ENCODE assay signal across 18 cellular contexts in the genomic region with DNA sequence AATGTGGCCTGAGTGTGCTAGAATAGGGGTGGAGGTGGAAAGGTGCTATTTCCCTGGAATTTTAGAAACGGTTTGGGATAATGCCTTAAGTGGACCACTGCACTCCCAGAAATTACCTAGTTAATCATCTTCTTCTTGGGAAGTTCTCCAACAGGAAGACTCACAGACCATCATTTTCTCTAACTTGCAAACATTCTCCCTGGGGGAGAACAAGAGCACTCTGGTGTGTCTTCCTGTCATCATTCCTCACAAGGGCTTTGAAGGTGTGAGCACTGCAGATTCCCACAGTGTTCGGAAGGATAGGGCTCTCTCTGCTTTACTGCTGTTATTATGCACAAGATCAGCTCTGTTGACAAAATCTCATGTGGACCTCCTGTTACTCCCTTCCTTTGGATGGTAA. TPM values are rescaled to one million over a fixed set of nuclear protein-coding genes. Genes with fewer than 3 reads are reported as not detected.
DNase-seq lines count a peak whose midpoint lies in the region; FAIRE-seq and TF ChIP-seq lines count a peak whose summit lies in the region.
"Had no signal": no experiment of that assay in that cellular context is flagged by ENCODE, and none has a peak within 500 bp of the region (broad histone marks: within the 10 kb centered on the region; RNA-seq: fewer than 3 reads in every experiment).

No MANE protein-coding gene starts in this region.

- TF ChIP-seq CTCF in keratinocyte (optimal IDR thresholded peaks at IDR 0.05 in 1 of 3, IDR thresholded peaks at IDR 0.05 in 1 of 3, conservative IDR thresholded peaks at IDR 0.05 in 1 of 3; ENCODE audit: extremely low read depth in 1 of 3, insufficient read depth in 2 of 3, low read length in 3 of 3) (no peak), PC-9 (conservative IDR thresholded peaks at IDR 0.05) (no peak), type B pancreatic cell (conservative IDR thresholded peaks at IDR 0.05) (no peak), ascending aorta (IDR thresholded peaks at IDR 0.05) (no peak)

- POLR2A ChIA-PET in PC-9 (lab: Charles Lee; ENCODE audit: unreplicated experiment) = no interaction called here

- H2AFZ ChIP-seq in keratinocyte (ENCODE audit: control insufficient read depth, low read length) (no peak overlapping the region), PC-9 (no peak overlapping the region)
- H2AFZ ChIP-seq: GM23338 had no signal

- H3K27me3 ChIP-seq in BLaER1 (no peaks in the 10 kb centered on the region), keratinocyte (ENCODE audit: control insufficient read depth, extremely low read depth, insufficient read depth, low read length) (no peaks in the 10 kb centered on the region), PC-9 (ENCODE audit: insufficient read depth, low read depth) (no peaks in the 10 kb centered on the region), ascending aorta (no peaks in the 10 kb centered on the region)
- H3K27me3 ChIP-seq: BE2C had no signal

- no peaks in the 10 kb centered on the region for H3K9me2 ChIP-seq in PC-9 (ENCODE audit: insufficient read depth)

- no TSS peak for BruUV-seq in PC-9 (replicated peaks; lab: Mats Ljungman, UMichigan)

- H4K20me1 ChIP-seq in BLaER1 (no peaks in the 10 kb centered on the region), keratinocyte (ENCODE audit: control insufficient read depth, extremely low read depth, insufficient read depth, low read length) (no peaks in the 10 kb centered on the region), PC-9 (ENCODE audit: insufficient read depth) (no peaks in the 10 kb centered on the region)

- CTCF ChIA-PET in PC-9 (lab: Charles Lee) = no interaction called here

- H3K27ac ChIP-seq in BLaER1 (no peak overlapping the region), keratinocyte (ENCODE audit: control insufficient read depth, insufficient read depth, low read length) (no peak overlapping the region), PC-9 (no peak overlapping the region), ascending aorta (no peak overlapping the region)

- peak; percentile 94 for FAIRE-seq in RCC 7860 (lab: Jason Lieb, UNC)
- peak; percentile 72 for FAIRE-seq in keratinocyte (lab: Jason Lieb, UNC)
- FAIRE-seq: A204.1, GM12892, HepG2, HTR-8/SVneo had no signal

- dilution Hi-C loops in keratinocyte (cut with MboI; ENCODE audit: extremely low pct_ligation_motif_present, low sequenced_read_pairs) = loop anchor here (25.0 kb wide), 1 partner anchor 318 kb away; no protein-coding TSS in a partner anchor

- peak; percentile 65 for DNase-seq in RCC 7860 (ENCODE audit: low spot score)
- DNase-seq in keratinocyte (ENCODE audit: low read depth, low spot score) = no peak
- DNase-seq in renal cortical epithelial cell (ENCODE audit: low read depth) = peak; percentile 78
- no peak for DNase-seq in PC-9
- no peak for DNase-seq in type B pancreatic cell (ENCODE audit: extremely low spot score, unreplicated experiment)
- DNase-seq in ascending aorta (ENCODE audit: low spot score in 2 of 2) = no peak
- DNase-seq: BE2C; Caco-2; CD8-positive, alpha-beta memory T cell; DND-41; GDM1; H9 had no signal

- no peaks in the 10 kb centered on the region for H3K36me3 Mint-ChIP-seq in type B pancreatic cell
- H3K36me3 Mint-ChIP-seq: CD8-positive, alpha-beta memory T cell had no signal

- H3K9ac ChIP-seq in BLaER1 = no peak overlapping the region
- no peak overlapping the region for H3K9ac ChIP-seq in keratinocyte (ENCODE audit: control insufficient read depth, extremely low read depth, insufficient read depth, low read length)

- H3K4me3 Mint-ChIP-seq in type B pancreatic cell = no peak overlapping the region
- H3K4me3 Mint-ChIP-seq: CD8-positive, alpha-beta memory T cell; GM23338; H9 had no signal

- H3K9me1 ChIP-seq in keratinocyte (ENCODE audit: control insufficient read depth, extremely low read depth, insufficient read depth, low read length) = no peaks in the 10 kb centered on the region

- H3K36me3 ChIP-seq in BLaER1 (no peaks in the 10 kb centered on the region), keratinocyte (ENCODE audit: control insufficient read depth in 2 of 2, extremely low read depth in 1 of 2, insufficient read depth in 2 of 2, low read length in 2 of 2) (no peaks in the 10 kb centered on the region), PC-9 (ENCODE audit: low read depth) (no peaks in the 10 kb centered on the region), ascending aorta (no peaks in the 10 kb centered on the region)
- H3K36me3 ChIP-seq: BE2C had no signal

- H3K4me3 ChIP-seq in BLaER1 = no peak overlapping the region
- H3K4me3 ChIP-seq in keratinocyte (ENCODE audit: control insufficient read depth in 2 of 3, extremely low read depth in 1 of 3, insufficient read depth in 2 of 3, low read depth in 1 of 3, low read length in 3 of 3) = no peak overlapping the region
- H3K4me3 ChIP-seq in PC-9 = no peak overlapping the region
- no peak overlapping the region for H3K4me3 ChIP-seq in ascending aorta
- H3K4me3 ChIP-seq: GM23338 had no signal

- peaks cover 12% of the 10 kb centered on the region for H3K4me1 Mint-ChIP-seq in type B pancreatic cell (ENCODE audit: unreplicated experiment)
- H3K4me1 Mint-ChIP-seq: GM23338 had no signal

- no peaks in the 10 kb centered on the region for H3K9me3 Mint-ChIP-seq in type B pancreatic cell
- H3K9me3 Mint-ChIP-seq: CD8-positive, alpha-beta memory T cell; GM23338; H9 had no signal

- no peak overlapping the region for H3K27ac Mint-ChIP-seq in type B pancreatic cell
- H3K27ac Mint-ChIP-seq: CD8-positive, alpha-beta memory T cell; GM23338; H9 had no signal

- no peaks in the 10 kb centered on the region for H3K79me2 ChIP-seq in keratinocyte (ENCODE audit: control insufficient read depth, insufficient read depth, low read length)
- H3K79me2 ChIP-seq in PC-9 (ENCODE audit: low read depth) = no peaks in the 10 kb centered on the region

- intact Hi-C loops in PC-9 (cut with micrococcal nuclease; ENCODE audit: unreplicated experiment) = no loop called here
- intact Hi-C loops in ascending aorta (cut with DNase I) = no loop called here

- H3K9me3 ChIP-seq in BLaER1 = 0 out of 2 replicates have a peak, but pooled peaks cover 3% of the 10 kb centered on the region
- no peaks in the 10 kb centered on the region for H3K9me3 ChIP-seq in keratinocyte (ENCODE audit: control insufficient read depth, low read depth, low read length)
- H3K9me3 ChIP-seq in PC-9 (ENCODE audit: insufficient read depth, low read depth) = peaks cover 7% of the 10 kb centered on the region
- no peaks in the 10 kb centered on the region for H3K9me3 ChIP-seq in ascending aorta
- H3K9me3 ChIP-seq: BE2C, Caco-2 had no signal

- no peaks in the 10 kb centered on the region for H3F3A ChIP-seq in PC-9 (ENCODE audit: insufficient read depth, low read depth)

- H3K4me2 ChIP-seq in BLaER1 (peak overlapping the region; percentile 59), keratinocyte (ENCODE audit: control insufficient read depth, extremely low read depth, insufficient read depth, low read depth, low read length) (no peak overlapping the region), PC-9 (no peak overlapping the region)
- H3K4me2 ChIP-seq: GM23338 had no signal

- H3K4me1 ChIP-seq in BLaER1 (peaks cover 63% of the 10 kb centered on the region), keratinocyte (ENCODE audit: control insufficient read depth, extremely low read depth, insufficient read depth, low read length) (peaks cover 17% of the 10 kb centered on the region), PC-9 (replicated peaks; ENCODE audit: insufficient read depth) (peaks cover 18% of the 10 kb centered on the region), ascending aorta (peaks cover 2 to 8% of the 10 kb centered on the region in 2 donors)
- H3K4me1 ChIP-seq: BE2C, Caco-2 had no signal

- H3K27me3 Mint-ChIP-seq in type B pancreatic cell = no peaks in the 10 kb centered on the region

RNA-seq across cellular contexts. Expression of a gene that starts 54.9 kb away (rescaled TPM):
- 0.26 to 1.1 TPM (median 0.37 TPM) in 3 replicates for polyA plus RNA-seq in keratinocyte
- 0.07 TPM for polyA plus RNA-seq in keratinocyte (2011; ENCODE audit: low read depth)
- polyA plus RNA-seq in keratinocyte (2011; cell fraction: cytosol; rRNA removed) = 0.34 and 0.35 TPM in 2 replicates
- 0.47 and 0.52 TPM in 2 replicates for polyA plus RNA-seq in keratinocyte (2011; cell fraction: nucleus; rRNA removed)
- polyA plus RNA-seq in keratinocyte (2012; ENCODE audit: low replicate concordance) = 0.40 TPM in 1 of 2 replicates, not detected in the other
- not detected in 3 replicates for polyA minus RNA-seq in keratinocyte
- polyA minus RNA-seq in keratinocyte (2011; cell fraction: cytosol; rRNA and poly(A)+ RNA removed) = not detected
- polyA minus RNA-seq in keratinocyte (2011; cell fraction: nucleus; rRNA and poly(A)+ RNA removed) = 0.54 TPM in 1 of 2 replicates, not detected in the other
- total RNA-seq in renal cortical epithelial cell (9.8 and 14.1 TPM in 2 replicates), PC-9 (2021) (26.5 and 36.1 TPM in 2 replicates), type B pancreatic cell (ENCODE audit: low replicate concordance) (29.6 and 32.4 TPM in 2 replicates), ascending aorta (10.9 TPM)
- total RNA-seq: HepG2 had no signal
- polyA plus RNA-seq: HepG2 had no signal

Comparison
In these comparisons a context has a peak if more than half of its experiments do, and no peak if none do; other contexts are left out.
1. DNase-seq: peak in RCC 7860 (single experiment) and renal cortical epithelial cell (single experiment); none in keratinocyte (single experiment), PC-9 (0 of 2), type B pancreatic cell (single experiment) and ascending aorta (0 of 2).